Comparison of ENCODE assay signal across 8 cellular contexts in the genomic region with DNA sequence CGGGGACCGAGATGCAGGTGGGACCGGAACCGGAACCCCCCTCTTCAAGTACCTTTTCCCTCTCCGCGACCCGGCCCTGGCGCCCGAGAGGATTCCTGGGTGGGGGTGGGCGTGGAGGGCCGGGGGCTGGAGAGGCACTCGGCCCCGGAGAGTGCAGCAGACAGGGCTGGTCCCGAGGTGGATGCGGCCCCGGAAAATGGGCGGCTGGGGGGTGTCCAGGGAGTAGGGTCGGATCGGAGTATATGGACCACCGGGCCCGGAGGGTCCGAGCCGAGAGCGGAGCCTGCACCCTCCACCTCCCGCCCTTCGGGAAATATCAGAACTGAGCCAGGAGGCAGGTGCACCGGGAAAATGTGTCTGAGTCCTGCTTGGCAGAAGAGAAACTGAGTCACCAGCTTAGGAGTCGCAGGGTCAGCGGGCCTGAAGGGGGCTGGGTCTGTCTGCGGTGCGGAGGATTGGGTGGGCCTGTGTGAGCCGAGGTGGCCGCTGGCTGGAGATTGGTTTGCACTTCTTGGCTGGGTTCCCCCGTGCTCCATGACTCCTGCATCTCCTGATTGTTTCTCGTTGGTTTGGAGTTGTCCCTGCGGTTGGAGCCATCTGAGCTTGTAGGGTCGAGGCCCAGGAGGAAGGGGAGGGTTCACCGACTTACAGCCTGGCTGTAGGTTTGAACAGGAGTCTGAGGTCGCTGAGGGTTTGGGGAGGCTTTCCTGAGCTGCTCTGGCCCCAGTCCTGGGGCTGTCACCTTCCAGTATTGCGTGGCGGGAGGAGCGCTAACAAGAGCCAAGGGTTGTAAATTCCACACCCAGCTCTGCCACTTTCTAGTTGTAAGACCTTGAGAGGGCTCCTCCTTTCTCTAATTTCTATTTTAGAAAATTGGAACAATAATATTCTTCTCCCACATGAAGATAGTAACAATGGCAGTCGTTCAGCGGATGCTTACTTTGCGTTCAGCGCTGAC. TPM values are rescaled to one million over a fixed set of nuclear protein-coding genes. Genes with fewer than 3 reads are reported as not detected.
DNase-seq lines count a peak whose midpoint lies in the region; ATAC-seq and TF ChIP-seq lines count a peak whose summit lies in the region.

No MANE protein-coding gene starts in this region.

- H3K9me3 Mint-ChIP-seq in activated CD4-positive, alpha-beta T cell treated with anti-CD3 and anti-CD28 coated beads, Interleukin-2, amount 10 ng/mL, durations not matched to agents 24 days and 14 days, result no peaks in the 10 kb centered on the region
- H3K9me3 Mint-ChIP-seq in naive thymus-derived CD8-positive, alpha-beta T cell, result no peaks in the 10 kb centered on the region

- peaks cover 9 to 16% of the 10 kb centered on the region in 2 experiments for H3K36me3 ChIP-seq in SK-N-SH (replicated peaks in 1 of 2; ENCODE audit: control insufficient read depth in 1 of 2, insufficient read depth in 2 of 2, low read length in 1 of 2)

- ATAC-seq in naive thymus-derived CD8-positive, alpha-beta T cell, result no peak
- no peak for ATAC-seq in GM21723 (IDR thresholded peaks at IDR 0.05; ENCODE audit: unreplicated experiment)

- no peaks in the 10 kb centered on the region for H3K27me3 Mint-ChIP-seq in activated CD4-positive, alpha-beta T cell treated with anti-CD3 and anti-CD28 coated beads, Interleukin-2, amount 10 ng/mL, durations not matched to agents 24 days and 14 days
- H3K27me3 Mint-ChIP-seq in naive thymus-derived CD8-positive, alpha-beta T cell, result no peaks in the 10 kb centered on the region

- H3K27ac ChIP-seq in SK-N-SH (ENCODE audit: low read depth in 2 of 2, low read length in 1 of 2), result peak overlapping the region; percentile 97 to 98

- TF ChIP-seq CTCF in SK-N-SH (IDR thresholded peaks at IDR 0.05), result no peak
- TF ChIP-seq CTCF in epithelial cell of esophagus (IDR thresholded peaks at IDR 0.05; ENCODE audit: insufficient read depth, low read depth, low read length, missing control alignments), result no peak

- POLR2A ChIA-PET in SK-N-SH (lab: Yijun Ruan, JAX), result interaction anchor here (1.0 to 4.3 kb wide), 7 partner anchors 16 to 86 kb away, joined by 3 to 57 read pairs (median 7); a partner anchor contains a TSS
- POLR2A ChIA-PET in naive thymus-derived CD8-positive, alpha-beta T cell (lab: Charles Lee), result interaction anchor here (0.6 to 6.9 kb wide), 15 partner anchors 11 to 383 kb away, joined by 3 to 165 read pairs (median 5); a partner anchor contains a TSS

- no peaks in the 10 kb centered on the region for H3K9me3 ChIP-seq in SK-N-SH

- TF ChIP-seq EP300 in SK-N-SH (IDR thresholded peaks at IDR 0.05; ENCODE audit: borderline replicate concordance in 1 of 2, low read depth in 1 of 2, low read length in 1 of 2), result no peak

- H3K9ac ChIP-seq in SK-N-SH, result peak overlapping the region; percentile 93

- peak; percentile 69 for DNase-seq in activated CD4-positive, alpha-beta T cell treated with anti-CD3 and anti-CD28 coated beads, Interleukin-2, amount 10 ng/mL, durations not matched to agents 24 days and 14 days
- DNase-seq in activated CD4-positive, alpha-beta T cell treated with anti-CD3 and anti-CD28 coated beads for 1 hour, result no peak
- DNase-seq in SK-N-SH (peak; percentile 60), epithelial cell of esophagus (ENCODE audit: low read depth) (no peak), NCI-H1436 treated with DMSO at 0.1 percent for 48 hours (lab: John Stamatoyannopoulos, UW) (no peak), NCI-H2081 treated with DMSO at 0.1 percent for 48 hours (lab: John Stamatoyannopoulos, UW) (no peak)
- DNase-seq in naive thymus-derived CD8-positive, alpha-beta T cell, result peak in 5 of 10 donors; percentile 17 to 29 (median 21)

- H3K4me3 ChIP-seq in SK-N-SH (ENCODE audit: low read depth in 2 of 2, low read length in 1 of 2) (peak overlapping the region; percentile 87 to 94), epithelial cell of esophagus (ENCODE audit: low read length) (peak overlapping the region; percentile 96)

- H3K4me3 Mint-ChIP-seq in activated CD4-positive, alpha-beta T cell treated with anti-CD3 and anti-CD28 coated beads, Interleukin-2, amount 10 ng/mL, durations not matched to agents 24 days and 14 days, result peak overlapping the region; percentile 100
- H3K4me3 Mint-ChIP-seq in naive thymus-derived CD8-positive, alpha-beta T cell, result peak overlapping the region; percentile 98 to 100 (median 98)

- H3K4me1 ChIP-seq in SK-N-SH (ENCODE audit: control insufficient read depth in 1 of 2, insufficient read depth in 2 of 2, low read depth in 1 of 2, low read length in 1 of 2), result peaks cover 13 to 14% of the 10 kb centered on the region in 2 experiments; a peak in 3 of 4 replicates

- H3K79me2 ChIP-seq in SK-N-SH (ENCODE audit: insufficient read depth), result peaks cover 54% of the 10 kb centered on the region

- H3K4me2 ChIP-seq in SK-N-SH, result peak overlapping the region; percentile 100

- H3K27ac Mint-ChIP-seq in activated CD4-positive, alpha-beta T cell treated with anti-CD3 and anti-CD28 coated beads, Interleukin-2, amount 10 ng/mL, durations not matched to agents 24 days and 14 days, result peak overlapping the region; percentile 99
- H3K27ac Mint-ChIP-seq in naive thymus-derived CD8-positive, alpha-beta T cell, result peak overlapping the region; percentile 96 to 100 (median 99)

- H4K20me1 ChIP-seq in SK-N-SH (ENCODE audit: insufficient read depth), result 0 out of 2 replicates have a peak, but pooled peaks cover 5% of the 10 kb centered on the region

- H3K9me2 ChIP-seq in SK-N-SH, result no peaks in the 10 kb centered on the region

- peak overlapping the region; percentile 93; the same call in 1 of the 2 replicates for H2AFZ ChIP-seq in SK-N-SH (ENCODE audit: low read depth)

- no peaks in the 10 kb centered on the region for H3K27me3 ChIP-seq in SK-N-SH (ENCODE audit: insufficient read depth)

- peaks cover 22% of the 10 kb centered on the region for H3K4me1 Mint-ChIP-seq in activated CD4-positive, alpha-beta T cell treated with anti-CD3 and anti-CD28 coated beads, Interleukin-2, amount 10 ng/mL, durations not matched to agents 24 days and 14 days
- peaks cover 17 to 39% (median 34%) of the 10 kb centered on the region in 4 donors for H3K4me1 Mint-ChIP-seq in naive thymus-derived CD8-positive, alpha-beta T cell

- TF ChIP-seq RAD21 in SK-N-SH (IDR thresholded peaks at IDR 0.05; ENCODE audit: low read length), result no peak

- CTCF ChIA-PET in SK-N-SH (lab: Yijun Ruan, JAX), result interaction anchor here (1.0 to 5.2 kb wide), 7 partner anchors 9 to 81 kb away, joined by 3 to 35 read pairs (median 6); a partner anchor contains a TSS

- peaks cover 18% of the 10 kb centered on the region for H3K36me3 Mint-ChIP-seq in activated CD4-positive, alpha-beta T cell treated with anti-CD3 and anti-CD28 coated beads, Interleukin-2, amount 10 ng/mL, durations not matched to agents 24 days and 14 days (ENCODE audit: low read depth)
- peaks cover 0 to 28% (median 2%) of the 10 kb centered on the region in 3 donors for H3K36me3 Mint-ChIP-seq in naive thymus-derived CD8-positive, alpha-beta T cell

- 14% methylated on average over 20 of the region's 46 CpGs for WGBS in SK-N-SH (ENCODE audit: low lambda C conversion rate)

- peaks cover 3% of the 10 kb centered on the region for H3F3A ChIP-seq in SK-N-SH (replicated peaks; ENCODE audit: insufficient read depth)

- intact Hi-C loops in activated CD4-positive, alpha-beta T cell treated with anti-CD3 and anti-CD28 coated beads, Interleukin-2, amount 10 ng/mL, durations not matched to agents 24 days and 14 days (cut with micrococcal nuclease), result loop anchor here (1.0 to 2.0 kb wide), 5 partner anchors 15 to 81 kb away; a partner anchor contains a TSS

TF ChIP-seq in SK-N-SH, 30 proteins besides CTCF, POLR2A, EP300 and RAD21:
- TF ChIP-seq GABPA (IDR thresholded peaks at IDR 0.05; ENCODE audit: low read depth), result peak; percentile 71
- TF ChIP-seq YY1 (IDR thresholded peaks at IDR 0.05; ENCODE audit: low read depth), result no peak
- TF ChIP-seq MXI1 (IDR thresholded peaks at IDR 0.05; ENCODE audit: low read depth, low read length), result 0 out of 2 replicates have a peak, but pooled peaks have one; percentile 11
TF ChIP-seq in SK-N-SH: peak in this region for 2.

RNA-seq across cellular contexts. Expression of a gene that starts 0.6 kb away (rescaled TPM):
- total RNA-seq in activated CD4-positive, alpha-beta T cell treated with anti-CD3 and anti-CD28 coated beads, Interleukin-2, amount 10 ng/mL, durations not matched to agents 24 days and 14 days, result 49.7 and 51.7 TPM in 2 replicates
- 59.8 and 71.1 TPM in 2 replicates for polyA plus RNA-seq in SK-N-SH (2012; rRNA removed)
- polyA plus RNA-seq in SK-N-SH (2012; cell fraction: cytosol; rRNA removed), result 20.9 and 31.1 TPM in 2 replicates
- polyA plus RNA-seq in SK-N-SH (2012; cell fraction: nucleus; rRNA removed), result 345 and 349 TPM in 2 replicates
- total RNA-seq in naive thymus-derived CD8-positive, alpha-beta T cell, result 100 to 1,000 TPM; 110 to 117 TPM
- 1 to 10 TPM; 1.1 to 2.5 (median 2.2) TPM for polyA plus RNA-seq in naive thymus-derived CD8-positive, alpha-beta T cell

RNA-seq across cellular contexts. Expression of a gene that starts 14.1 kb away (rescaled TPM):
- 1.8 and 2.4 TPM in 2 replicates for total RNA-seq in activated CD4-positive, alpha-beta T cell treated with anti-CD3 and anti-CD28 coated beads, Interleukin-2, amount 10 ng/mL, durations not matched to agents 24 days and 14 days
- 3.0 and 3.3 TPM in 2 replicates for polyA plus RNA-seq in SK-N-SH (2012; rRNA removed)
- 0.93 and 1.2 TPM in 2 replicates for polyA plus RNA-seq in SK-N-SH (2012; cell fraction: cytosol; rRNA removed)
- 23.5 and 27.2 TPM in 2 replicates for polyA plus RNA-seq in SK-N-SH (2012; cell fraction: nucleus; rRNA removed)
- 1 to 10 TPM in 1 of 2 experiments, under 1 TPM in 1; 0.58 to 1.2 TPM for total RNA-seq in naive thymus-derived CD8-positive, alpha-beta T cell
- not detected for polyA plus RNA-seq in naive thymus-derived CD8-positive, alpha-beta T cell

RNA-seq across cellular contexts. Expression of a gene that starts 18.1 kb away (rescaled TPM):
- 276 and 279 TPM in 2 replicates for total RNA-seq in activated CD4-positive, alpha-beta T cell treated with anti-CD3 and anti-CD28 coated beads, Interleukin-2, amount 10 ng/mL, durations not matched to agents 24 days and 14 days
- polyA plus RNA-seq in SK-N-SH (2012; rRNA removed), result 300 and 358 TPM in 2 replicates
- polyA plus RNA-seq in SK-N-SH (2012; cell fraction: cytosol; rRNA removed), result 181 and 259 TPM in 2 replicates
- 588 and 631 TPM in 2 replicates for polyA plus RNA-seq in SK-N-SH (2012; cell fraction: nucleus; rRNA removed)
- 100 to 1,000 TPM; 117 to 120 TPM for total RNA-seq in naive thymus-derived CD8-positive, alpha-beta T cell
- polyA plus RNA-seq in naive thymus-derived CD8-positive, alpha-beta T cell, result 100 to 1,000 TPM; 141 to 155 (median 152) TPM

RNA-seq across cellular contexts. Expression of a gene that starts 41.4 kb away (rescaled TPM):
- 299 and 321 TPM in 2 replicates for total RNA-seq in activated CD4-positive, alpha-beta T cell treated with anti-CD3 and anti-CD28 coated beads, Interleukin-2, amount 10 ng/mL, durations not matched to agents 24 days and 14 days
- 21.5 and 39.2 TPM in 2 replicates for polyA plus RNA-seq in SK-N-SH (2012; rRNA removed)
- 27.2 and 36.7 TPM in 2 replicates for polyA plus RNA-seq in SK-N-SH (2012; cell fraction: cytosol; rRNA removed)
- 135 and 234 TPM in 2 replicates for polyA plus RNA-seq in SK-N-SH (2012; cell fraction: nucleus; rRNA removed)
- 100 to 1,000 TPM; 310 to 339 TPM for total RNA-seq in naive thymus-derived CD8-positive, alpha-beta T cell
- polyA plus RNA-seq in naive thymus-derived CD8-positive, alpha-beta T cell, result 10 to 100 TPM; 14.2 to 28.4 (median 19.5) TPM

Comparison
In these comparisons a context has a peak if more than half of its experiments do, and no peak if none do; other contexts are left out.
1. DNase-seq: peak in activated CD4-positive, alpha-beta T cell treated with anti-CD3 and anti-CD28 coated beads, Interleukin-2, amount 10 ng/mL, durations not matched to agents 24 days and 14 days (single experiment) and SK-N-SH (single experiment); none in activated CD4-positive, alpha-beta T cell treated with anti-CD3 and anti-CD28 coated beads for 1 hour (single experiment), epithelial cell of esophagus (single experiment), NCI-H1436 treated with DMSO at 0.1 percent for 48 hours (single experiment) and NCI-H2081 treated with DMSO at 0.1 percent for 48 hours (single experiment).